19 cellular contexts compared by ENCODE assay signal in genomic region chr2:10317646-10318045, GRCh38. TPM values are rescaled to one million over a fixed set of nuclear protein-coding genes. Genes with fewer than 3 reads are reported as not detected.
DNase-seq lines count a peak whose midpoint lies in the region; ATAC-seq, FAIRE-seq and TF ChIP-seq lines count a peak whose summit lies in the region.
"Had no signal": no experiment of that assay in that cellular context is flagged by ENCODE, and none has a peak within 500 bp of the region (broad histone marks: within the 10 kb centered on the region; RNA-seq: fewer than 3 reads in every experiment).

No MANE protein-coding gene starts in this region.

- peaks cover 23 to 28% of the 10 kb centered on the region in 2 donors for H3K4me1 Mint-ChIP-seq in effector memory CD8-positive, alpha-beta T cell (ENCODE audit: low read depth in 2 of 2)

- H3K4me3 Mint-ChIP-seq in effector memory CD8-positive, alpha-beta T cell, result no peak overlapping the region
- H3K4me3 Mint-ChIP-seq: B cell; CD4-positive, alpha-beta memory T cell had no signal

- H3K4me3 ChIP-seq in HepG2 (replicated peaks in 1 of 3; ENCODE audit: insufficient read depth in 1 of 3, low read depth in 2 of 3, low read length in 3 of 3), result no peak overlapping the region
- no peak overlapping the region for H3K4me3 ChIP-seq in right lobe of liver
- H3K4me3 ChIP-seq in Panc1 (ENCODE audit: low read depth in 2 of 2, low read length in 2 of 2), result no peak overlapping the region
- H3K4me3 ChIP-seq in coronary artery, result no peak overlapping the region
- no peak overlapping the region for H3K4me3 ChIP-seq in stomach
- H3K4me3 ChIP-seq: GM23248, SJCRH30 had no signal

- no peak overlapping the region for H3K9ac ChIP-seq in HepG2 (ENCODE audit: insufficient read depth, low read depth, low read length)

- TF ChIP-seq POLR2A in HepG2 (IDR thresholded peaks at IDR 0.05; ENCODE audit: insufficient read depth in 1 of 2, low read depth in 2 of 2, low read length in 2 of 2) (no peak), right lobe of liver (IDR thresholded peaks at IDR 0.05) (no peak), stomach (IDR thresholded peaks at IDR 0.05) (no peak)

- TF ChIP-seq CTCF in HepG2 (CRISPR knock-in tag; IDR thresholded peaks at IDR 0.05) (peak; percentile 25), right lobe of liver (IDR thresholded peaks at IDR 0.05) (no peak), Panc1 (IDR thresholded peaks at IDR 0.05) (no peak; the same call in 1 of the 2 replicates), coronary artery (IDR thresholded peaks at IDR 0.05) (no peak), stomach (IDR thresholded peaks at IDR 0.05) (no peak)

- no peak overlapping the region for H2AFZ ChIP-seq in HepG2 (ENCODE audit: low read length)
- H2AFZ ChIP-seq: GM23248 had no signal

- H3K27ac ChIP-seq in HepG2 (ENCODE audit: extremely low read length, insufficient read depth, low read length) (no peak overlapping the region), right lobe of liver (no peak overlapping the region), Panc1 (ENCODE audit: low read length) (0 out of 2 replicates have a peak overlapping the region, but pooled peaks have one; percentile 25), coronary artery (no peak overlapping the region), stomach (no peak overlapping the region)
- H3K27ac ChIP-seq: SJCRH30 had no signal

- peaks cover 6% of the 10 kb centered on the region for H3K4me1 ChIP-seq in HepG2 (ENCODE audit: insufficient read depth, low read length)
- no peaks in the 10 kb centered on the region for H3K4me1 ChIP-seq in right lobe of liver
- peaks cover 47% of the 10 kb centered on the region for H3K4me1 ChIP-seq in Panc1 (ENCODE audit: control insufficient read depth, insufficient read depth, low read length)
- H3K4me1 ChIP-seq in stomach, result peaks cover 0 to 18% (median 10%) of the 10 kb centered on the region in 4 donors
- H3K4me1 ChIP-seq: SJCRH30 had no signal

- no peaks in the 10 kb centered on the region for H3K9me3 Mint-ChIP-seq in effector memory CD8-positive, alpha-beta T cell

- H3K4me2 ChIP-seq in HepG2 (ENCODE audit: low read depth, low read length), result no peak overlapping the region

- H3K79me2 ChIP-seq in HepG2 (ENCODE audit: insufficient read depth, low read length), result peaks cover 60% of the 10 kb centered on the region

- no peaks in the 10 kb centered on the region for H3K27me3 Mint-ChIP-seq in effector memory CD8-positive, alpha-beta T cell
- H3K27me3 Mint-ChIP-seq: B cell; CD4-positive, alpha-beta memory T cell had no signal

- peaks cover 6% of the 10 kb centered on the region for H3K36me3 Mint-ChIP-seq in effector memory CD8-positive, alpha-beta T cell (ENCODE audit: insufficient read depth)

- peak overlapping the region in 1 of 2 donors; percentile 17 for H3K27ac Mint-ChIP-seq in effector memory CD8-positive, alpha-beta T cell
- H3K27ac Mint-ChIP-seq: B cell had no signal

- no peaks in the 10 kb centered on the region for H3K27me3 ChIP-seq in HepG2 (ENCODE audit: control insufficient read depth in 1 of 2, insufficient read depth in 2 of 2, low read length in 2 of 2)
- H3K27me3 ChIP-seq in right lobe of liver, result no peaks in the 10 kb centered on the region
- no peaks in the 10 kb centered on the region for H3K27me3 ChIP-seq in Panc1 (ENCODE audit: control insufficient read depth, insufficient read depth, low read length)
- H3K27me3 ChIP-seq in stomach, result no peaks in the 10 kb centered on the region
- H3K27me3 ChIP-seq: SJCRH30 had no signal

- ATAC-seq in HepG2 (peak; percentile 80), right lobe of liver (no peak), Panc1 (no peak)
- peak; percentile 27 for ATAC-seq in effector memory CD8-positive, alpha-beta T cell (replicated peaks)

- DNase-seq in HepG2 (ENCODE audit: low spot score) (no peak), right lobe of liver (no peak), Panc1 (ENCODE audit: low read depth, low spot score) (no peak), coronary artery (ENCODE audit: low spot score) (no peak), HTR-8/SVneo (ENCODE audit: insufficient read length, low spot score) (no peak), NCI-H774 (lab: John Stamatoyannopoulos, UW) (no peak), stomach (no peak)
- DNase-seq in effector memory CD8-positive, alpha-beta T cell, result no peak
- DNase-seq: 8988T; CD4-positive, alpha-beta memory T cell; DND-41; GM23248; KG1; NCI-H1417 treated with DMSO at 0.1 percent for 48 hours; NCI-H187 treated with DMSO at 0.1 percent for 48 hours; NCI-H345; NCI-H524 treated with DMSO at 0.1 percent for 48 hours; SJCRH30 had no signal

- no peaks in the 10 kb centered on the region for H3K9me3 ChIP-seq in HepG2 (ENCODE audit: low read length)
- H3K9me3 ChIP-seq in right lobe of liver, result no peaks in the 10 kb centered on the region
- no peaks in the 10 kb centered on the region for H3K9me3 ChIP-seq in Panc1 (ENCODE audit: control insufficient read depth, insufficient read depth, low read depth, low read length)
- H3K9me3 ChIP-seq in stomach, result no peaks in the 10 kb centered on the region

- BruUV-seq in HepG2 (replicated peaks; lab: Mats Ljungman, UMichigan) (no TSS peak), Panc1 (replicated peaks; lab: Mats Ljungman, UMichigan) (no TSS peak)

- peaks cover 14% of the 10 kb centered on the region for H4K20me1 ChIP-seq in HepG2 (ENCODE audit: insufficient read depth, low read length)

- POLR2A ChIA-PET in HepG2 (lab: Yijun Ruan, JAX), result no interaction called here
- POLR2A ChIA-PET in Panc1 (lab: Charles Lee), result interaction anchor here (0.6 kb wide), 1 partner anchor 12 kb away, joined by 4 read pairs; no protein-coding TSS in a partner anchor

- CTCF ChIA-PET in HepG2 (lab: Yijun Ruan, JAX; ENCODE audit: low intra/inter-chr PET ratio, low total read pairs), result interaction anchor here (1.8 kb wide), 1 partner anchor 91 kb away, joined by 4 read pairs; no protein-coding TSS in a partner anchor
- CTCF ChIA-PET in Panc1 (lab: Charles Lee), result interaction anchor here (0.7 kb wide), 1 partner anchor 91 kb away, joined by 3 read pairs; no protein-coding TSS in a partner anchor

- TF ChIP-seq RAD21 in HepG2 (CRISPR knock-in tag; IDR thresholded peaks at IDR 0.05), result peak; percentile 61; the same call in 1 of the 2 replicates

- FAIRE-seq in HepG2 (lab: Jason Lieb, UNC), result no peak
- no peak for FAIRE-seq in HTR-8/SVneo (lab: Jason Lieb, UNC)

- TF ChIP-seq EP300 in HepG2 (IDR thresholded peaks at IDR 0.05; ENCODE audit: low read depth in 2 of 2, low read length in 2 of 2) (no peak), HepG2 (CRISPR knock-in tag; IDR thresholded peaks at IDR 0.05; ENCODE audit: borderline replicate concordance) (no peak), stomach (IDR thresholded peaks at IDR 0.05) (no peak)

- H3K36me3 ChIP-seq in HepG2 (replicated peaks in 1 of 2; ENCODE audit: control insufficient read depth in 1 of 2, insufficient read depth in 2 of 2, low read length in 2 of 2), result peaks cover 0 to 10% of the 10 kb centered on the region in 2 experiments; a peak in 2 of 5 replicates
- H3K36me3 ChIP-seq in right lobe of liver, result no peaks in the 10 kb centered on the region
- no peaks in the 10 kb centered on the region for H3K36me3 ChIP-seq in Panc1 (ENCODE audit: control insufficient read depth, insufficient read depth, low read length)
- H3K36me3 ChIP-seq in stomach, result peaks cover 0 to 2% (median 0%) of the 10 kb centered on the region in 4 donors
- H3K36me3 ChIP-seq: SJCRH30 had no signal

- intact Hi-C loops in HepG2 (cut with micrococcal nuclease; ENCODE audit: unreplicated experiment) (no loop called here), right lobe of liver (cut with DNase I) (loop anchor here in 1 of 2 donors (10.0 kb wide), 1 partner anchor 87 kb away; no protein-coding TSS in a partner anchor), Panc1 (cut with micrococcal nuclease; ENCODE audit: unreplicated experiment) (no loop called here), stomach (cut with DNase I; ENCODE audit: low total_unique reads) (no loop called here)

- WGBS in HepG2 (ENCODE audit: low lambda C conversion rate), result 78% methylated on average over 5 of the region's 5 CpGs
- 67% methylated on average over 1 of the region's 5 CpGs for WGBS in right lobe of liver (ENCODE audit: insufficient coverage, low coverage, low lambda C conversion rate, missing lambda C conversion rate)
- WGBS in stomach, 5 donors, result 68 to 89% (median 79%) methylated on average over 4 to 5 of the region's 5 CpGs

- in situ Hi-C loops in HepG2 (cut with HindIII; ENCODE audit: extremely low pct_ligation_motif_present, low pct_unique_long_range_greater_than_20kb), result no loop called here
- in situ Hi-C loops in Panc1 (cut with HindIII; ENCODE audit: low pct_unique_long_range_greater_than_20kb, low sequenced_read_pairs), result no loop called here

TF ChIP-seq in HepG2, 621 proteins besides CTCF, POLR2A, EP300 and RAD21:
- TF ChIP-seq STAG1 (CRISPR knock-in tag; IDR thresholded peaks at IDR 0.05) (peak; percentile 44), ZNF10 (CRISPR knock-in tag; IDR thresholded peaks at IDR 0.05; ENCODE audit: borderline replicate concordance, low read depth) (no peak)

RNA-seq across cellular contexts. Expression of gene HPCAL1, which starts 14.9 kb away (rescaled TPM):
- total RNA-seq in HepG2 (2016; rRNA removed; fragmentation: Illumina TruSeq; extraction: Trizol) (23.3 and 29.9 TPM in 2 replicates), right lobe of liver (10 to 100 TPM; 23.1 to 68.8 (median 29.1) TPM), Panc1 (2021; ENCODE audit: unreplicated experiment) (234 TPM), stomach (100 to 1,000 TPM in 2 of 5 donors, 10 to 100 TPM in 3; 14.0 to 571 (median 89.3) TPM)
- 43.0 and 51.2 TPM in 2 replicates for total RNA-seq in HepG2 (2016; cell fraction: cytosol; rRNA removed; fragmentation: Illumina TruSeq; extraction: Trizol; ENCODE audit: low read depth)
- total RNA-seq in HepG2 (2016; cell fraction: insoluble cytoplasmic fraction; rRNA removed; fragmentation: Illumina TruSeq; extraction: Trizol), result 21.4 and 28.1 TPM in 2 replicates
- 50.7 and 67.7 TPM in 2 replicates for total RNA-seq in HepG2 (2016; cell fraction: membrane; rRNA removed; fragmentation: Illumina TruSeq; extraction: Trizol)
- total RNA-seq in HepG2 (2016; cell fraction: nucleus; rRNA removed; fragmentation: Illumina TruSeq; extraction: Trizol), result 12.9 and 16.1 TPM in 2 replicates
- polyA plus RNA-seq in HepG2 (2011; rRNA removed) (29.5 and 38.6 TPM in 2 replicates), stomach (10 to 100 TPM; 46.4 to 97.9 (median 81.6) TPM)
- 29.8 and 35.9 TPM in 2 replicates for polyA plus RNA-seq in HepG2 (2011; cell fraction: cytosol; rRNA removed)
- polyA plus RNA-seq in HepG2 (2011; cell fraction: nucleus; rRNA removed), result 54.3 and 60.0 TPM in 2 replicates
- polyA plus RNA-seq in HepG2 (2012), result 46.0 and 46.8 TPM in 2 replicates
- polyA plus RNA-seq in HepG2 (2016; cell fraction: cytosol; fragmentation: Illumina TruSeq; extraction: Trizol; ENCODE audit: low read depth), result 37.1 and 47.1 TPM in 2 replicates
- polyA plus RNA-seq in HepG2 (2016; cell fraction: insoluble cytoplasmic fraction; fragmentation: Illumina TruSeq; extraction: Trizol; ENCODE audit: low read depth), result 24.6 and 35.5 TPM in 2 replicates
- polyA plus RNA-seq in HepG2 (2016; cell fraction: membrane; fragmentation: Illumina TruSeq; extraction: Trizol; ENCODE audit: low read depth), result 54.6 and 65.1 TPM in 2 replicates
- 30.3 and 35.7 TPM in 2 replicates for polyA plus RNA-seq in HepG2 (2016; cell fraction: nucleus; fragmentation: Illumina TruSeq; extraction: Trizol; ENCODE audit: insufficient read depth, low read depth)
- 26.5 and 27.7 TPM in 2 replicates for polyA minus RNA-seq in HepG2 (2011; rRNA and poly(A)+ RNA removed; ENCODE audit: low replicate concordance)
- polyA minus RNA-seq in HepG2 (2011; cell fraction: cytosol; rRNA and poly(A)+ RNA removed), result 19.4 and 20.4 TPM in 2 replicates
- 12.6 and 15.5 TPM in 2 replicates for polyA minus RNA-seq in HepG2 (2011; cell fraction: nucleus; rRNA and poly(A)+ RNA removed)
- 556 TPM for polyA plus RNA-seq in Panc1 (2012; ENCODE audit: insufficient read length)

Comparison
In these comparisons a context has a peak if more than half of its experiments do, and no peak if none do; other contexts are left out.
1. ATAC-seq: peak in HepG2 (single experiment) and effector memory CD8-positive, alpha-beta T cell (single experiment); none in right lobe of liver (0 of 4) and Panc1 (single experiment).